Comparison of ENCODE assay signal across 14 cellular contexts in genomic region chr13:42355841-42356575, GRCh38.
DNase-seq lines count a peak whose midpoint lies in the region; ATAC-seq and TF ChIP-seq lines count a peak whose summit lies in the region.
"Had no signal": no experiment of that assay in that cellular context is flagged by ENCODE, and none has a peak within 500 bp of the region (broad histone marks: within the 10 kb centered on the region; RNA-seq: fewer than 3 reads in every experiment).

No MANE protein-coding gene starts in this region.

- H3K36me3 Mint-ChIP-seq in natural killer cell treated with Interleukin-12 subunit alpha and Interleukin-12 subunit beta and Interleukin-15 and Interleukin-18, amount 100 ng/mL, for 72 hours = no peaks in the 10 kb centered on the region
- H3K36me3 Mint-ChIP-seq in natural killer cell = no peaks in the 10 kb centered on the region
- H3K36me3 Mint-ChIP-seq in activated naive CD4-positive, alpha-beta T cell treated with anti-CD3 and anti-CD28 coated beads, Interleukin-2, amount 10 ng/mL, durations not matched to agents 7 days and 5 days = no peaks in the 10 kb centered on the region

- H3K4me1 Mint-ChIP-seq in natural killer cell treated with Interleukin-12 subunit alpha and Interleukin-12 subunit beta and Interleukin-15 and Interleukin-18, amount 100 ng/mL, for 72 hours (ENCODE audit: low read depth in 2 of 2) = peaks cover 19 to 21% of the 10 kb centered on the region in 2 donors
- H3K4me1 Mint-ChIP-seq in natural killer cell = peaks cover 15 to 20% of the 10 kb centered on the region in 2 donors
- peaks cover 37% of the 10 kb centered on the region for H3K4me1 Mint-ChIP-seq in activated naive CD4-positive, alpha-beta T cell treated with anti-CD3 and anti-CD28 coated beads, Interleukin-2, amount 10 ng/mL, durations not matched to agents 7 days and 5 days

- H3K4me3 Mint-ChIP-seq in natural killer cell treated with Interleukin-12 subunit alpha and Interleukin-12 subunit beta and Interleukin-15 and Interleukin-18, amount 100 ng/mL, for 72 hours = no peak overlapping the region
- H3K4me3 Mint-ChIP-seq in natural killer cell = no peak overlapping the region
- no peak overlapping the region for H3K4me3 Mint-ChIP-seq in activated naive CD4-positive, alpha-beta T cell treated with anti-CD3 and anti-CD28 coated beads, Interleukin-2, amount 10 ng/mL, durations not matched to agents 7 days and 5 days

- CTCF ChIA-PET in activated naive CD4-positive, alpha-beta T cell treated with anti-CD3 and anti-CD28 coated beads, Interleukin-2, amount 10 ng/mL, durations not matched to agents 7 days and 5 days (lab: Charles Lee) = interaction anchor here (1.1 to 1.7 kb wide), 7 partner anchors 21 to 124 kb away, joined by 3 to 10 read pairs (median 4); no protein-coding TSS in a partner anchor

- DNase-seq in natural killer cell treated with Interleukin-12 subunit alpha and Interleukin-12 subunit beta and Interleukin-15 and Interleukin-18, amount 100 ng/mL, for 72 hours (ENCODE audit: low spot score) = no peak
- no peak for DNase-seq in natural killer cell
- DNase-seq in activated naive CD4-positive, alpha-beta T cell treated with anti-CD3 and anti-CD28 coated beads, Interleukin-2, amount 10 ng/mL, durations not matched to agents 7 days and 5 days = no peak
- peak; percentile 31 for DNase-seq in stimulated activated naive CD8-positive, alpha-beta T cell treated with anti-CD3 and anti-CD28 coated beads, Interleukin-15, Interleukin-2, amounts not matched to agents 100 U/mL and 50 U/mL, for 24 hours
- DNase-seq in mucosa of gallbladder (ENCODE audit: low spot score) = no peak
- no peak for DNase-seq in AG08396 (ENCODE audit: low spot score)
- DNase-seq in GOT3 (lab: John Stamatoyannopoulos, UW) = no peak
- DNase-seq: anterior cingulate cortex, esophagus squamous epithelium, left ventricle myocardium inferior, mucosa of descending colon, NCI-H2081 treated with DMSO at 0.1 percent for 48 hours, nucleus accumbens had no signal

- peak overlapping the region; percentile 89 for H3K27ac ChIP-seq in KOPT-K1 (ENCODE audit: low read depth, low read length, poor library complexity, severe bottlenecking)
- H3K27ac ChIP-seq: esophagus squamous epithelium, left ventricle myocardium inferior had no signal

- H3K9me3 ChIP-seq in KOPT-K1 (ENCODE audit: insufficient read depth, low read length, poor library complexity, severe bottlenecking) = no peaks in the 10 kb centered on the region
- H3K9me3 ChIP-seq: esophagus squamous epithelium, left ventricle myocardium inferior, mucosa of descending colon had no signal

- H3K36me3 ChIP-seq in KOPT-K1 (ENCODE audit: insufficient read depth, low read length) = no peaks in the 10 kb centered on the region
- H3K36me3 ChIP-seq: esophagus squamous epithelium, left ventricle myocardium inferior had no signal

- H3K27me3 Mint-ChIP-seq in natural killer cell treated with Interleukin-12 subunit alpha and Interleukin-12 subunit beta and Interleukin-15 and Interleukin-18, amount 100 ng/mL, for 72 hours = peaks cover 0 to 3% of the 10 kb centered on the region in 2 donors
- H3K27me3 Mint-ChIP-seq in natural killer cell (ENCODE audit: low read depth in 2 of 2) = no peaks in the 10 kb centered on the region
- no peaks in the 10 kb centered on the region for H3K27me3 Mint-ChIP-seq in activated naive CD4-positive, alpha-beta T cell treated with anti-CD3 and anti-CD28 coated beads, Interleukin-2, amount 10 ng/mL, durations not matched to agents 7 days and 5 days

- ATAC-seq in natural killer cell treated with Interleukin-12 subunit alpha and Interleukin-12 subunit beta and Interleukin-15 and Interleukin-18, amount 100 ng/mL, for 72 hours = peak; percentile 36 to 62
- ATAC-seq in natural killer cell = no peak
- peak; percentile 12 for ATAC-seq in stimulated activated naive CD8-positive, alpha-beta T cell treated with anti-CD3 and anti-CD28 coated beads, Interleukin-15, Interleukin-2, amounts not matched to agents 100 U/mL and 50 U/mL, for 24 hours

- intact Hi-C loops in natural killer cell (cut with micrococcal nuclease) = loop anchor here (10.0 kb wide), 1 partner anchor 119 kb away; no protein-coding TSS in a partner anchor

- H3K27ac Mint-ChIP-seq in natural killer cell treated with Interleukin-12 subunit alpha and Interleukin-12 subunit beta and Interleukin-15 and Interleukin-18, amount 100 ng/mL, for 72 hours = peak overlapping the region in 1 of 2 donors; percentile 82
- peak overlapping the region in 1 of 2 donors; percentile 13 for H3K27ac Mint-ChIP-seq in natural killer cell
- peak overlapping the region; percentile 92 for H3K27ac Mint-ChIP-seq in activated naive CD4-positive, alpha-beta T cell treated with anti-CD3 and anti-CD28 coated beads, Interleukin-2, amount 10 ng/mL, durations not matched to agents 7 days and 5 days

- no peaks in the 10 kb centered on the region for H3K9me3 Mint-ChIP-seq in natural killer cell treated with Interleukin-12 subunit alpha and Interleukin-12 subunit beta and Interleukin-15 and Interleukin-18, amount 100 ng/mL, for 72 hours
- no peaks in the 10 kb centered on the region for H3K9me3 Mint-ChIP-seq in natural killer cell
- no peaks in the 10 kb centered on the region for H3K9me3 Mint-ChIP-seq in activated naive CD4-positive, alpha-beta T cell treated with anti-CD3 and anti-CD28 coated beads, Interleukin-2, amount 10 ng/mL, durations not matched to agents 7 days and 5 days

- TF ChIP-seq CTCF in natural killer cell (IDR thresholded peaks at IDR 0.05) = no peak

Comparison
In these comparisons a context has a peak if more than half of its experiments do, and no peak if none do; other contexts are left out.
1. ATAC-seq: peak in natural killer cell treated with Interleukin-12 subunit alpha and Interleukin-12 subunit beta and Interleukin-15 and Interleukin-18, amount 100 ng/mL, for 72 hours (2 of 2) and stimulated activated naive CD8-positive, alpha-beta T cell treated with anti-CD3 and anti-CD28 coated beads, Interleukin-15, Interleukin-2, amounts not matched to agents 100 U/mL and 50 U/mL, for 24 hours (single experiment); none in natural killer cell (0 of 3).